Comparison of ENCODE assay signal across 16 cellular contexts in the genomic region with DNA sequence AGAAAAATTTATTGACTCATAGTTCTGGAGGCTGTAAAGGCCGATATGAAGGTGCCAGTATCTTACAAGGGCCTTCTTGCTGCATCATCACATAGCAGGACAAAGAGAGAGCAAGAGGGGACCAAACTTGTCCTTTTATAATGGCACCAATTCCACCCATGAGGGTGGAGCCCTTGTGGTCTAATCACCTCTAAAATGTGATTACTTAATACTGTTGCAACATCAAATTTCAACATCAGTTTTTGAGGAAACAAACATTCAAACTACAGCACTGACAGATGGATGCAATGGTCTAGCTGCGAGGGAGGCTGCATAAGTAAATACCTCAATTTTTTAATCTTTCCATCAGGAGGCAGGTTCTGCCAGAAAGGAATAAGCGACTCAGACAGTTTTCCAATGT.
DNase-seq lines count a peak whose midpoint lies in the region; ATAC-seq, FAIRE-seq and TF ChIP-seq lines count a peak whose summit lies in the region.
"Had no signal": no experiment of that assay in that cellular context is flagged by ENCODE, and none has a peak within 500 bp of the region (broad histone marks: within the 10 kb centered on the region; RNA-seq: fewer than 3 reads in every experiment).

No MANE protein-coding gene starts in this region.

- DNase-seq in Right ventricle myocardium inferior (ENCODE audit: missing footprints) (no peak), cardiac septum (ENCODE audit: low spot score) (no peak), amniotic epithelial cell (ENCODE audit: low read depth) (peak; percentile 89), heart right ventricle (no peak), small intestine (peak; percentile 3), HuH-7 (ENCODE audit: low spot score) (no peak), NK-92 (lab: John Stamatoyannopoulos, UW; ENCODE audit: unreplicated experiment) (no peak)
- DNase-seq: ACHN; CD8-positive, alpha-beta T cell; endodermal cell; immature natural killer cell; NCI-H1436 treated with DMSO at 0.1 percent for 48 hours; NCI-H510A treated with DMSO at 0.1 percent for 48 hours; SW 1271 had no signal

- intact Hi-C loops in Right ventricle myocardium inferior (cut with DNase I) (loop anchor here (5.0 to 10.0 kb wide), 4 partner anchors 76 to 569 kb away; a partner anchor contains a TSS), cardiac septum (cut with DNase I) (loop anchor here (5.0 kb wide), 1 partner anchor 81 kb away; no protein-coding TSS in a partner anchor), heart right ventricle (cut with DNase I) (loop anchor here in 4 of 10 donors (5.0 to 10.0 kb wide), 3 partner anchors 76 to 449 kb away; a partner anchor contains a TSS)

- H3K27ac ChIP-seq in heart right ventricle (peak overlapping the region in 2 of 10 donors; percentile 17 to 28), small intestine (ENCODE audit: low read depth in 1 of 2, low read length in 1 of 2) (no peak overlapping the region)
- H3K27ac ChIP-seq: VCaP had no signal

- H3K36me3 ChIP-seq in heart right ventricle (no peaks in the 10 kb centered on the region), small intestine (ENCODE audit: control insufficient read depth in 2 of 2, insufficient read depth in 2 of 2, low read length in 2 of 2) (no peaks in the 10 kb centered on the region)

- ATAC-seq in Right ventricle myocardium inferior (peak; percentile 83), heart right ventricle (peak in 5 of 8 donors; percentile 17 to 83 (median 52)), GM18858 (IDR thresholded peaks at IDR 0.05; ENCODE audit: unreplicated experiment) (no peak)
- ATAC-seq: CD8-positive, alpha-beta T cell had no signal

- H3K9me3 ChIP-seq in heart right ventricle (peaks cover 0 to 11% (median 0%) of the 10 kb centered on the region in 11 donors), small intestine (ENCODE audit: control insufficient read depth, low read depth) (no peaks in the 10 kb centered on the region)

- no peak for FAIRE-seq in small intestine (lab: Jason Lieb, UNC)

- no peaks in the 10 kb centered on the region for H3K27me3 ChIP-seq in heart right ventricle
- H3K27me3 ChIP-seq in small intestine (ENCODE audit: control insufficient read depth in 2 of 2, insufficient read depth in 2 of 2, low read length in 2 of 2) = no peaks in the 10 kb centered on the region

- TF ChIP-seq CTCF in heart right ventricle (IDR thresholded peaks at IDR 0.05) = no peak

- WGBS in heart right ventricle, 2 donors = 68 to 81% methylated on average over 3 of the region's 3 CpGs
- 22 to 57% (median 31%) methylated on average over 3 of the region's 3 CpGs for WGBS in small intestine, 3 donors

- H3K4me3 ChIP-seq in heart right ventricle (no peak overlapping the region), small intestine (ENCODE audit: low read depth in 1 of 2, low read length in 2 of 2) (no peak overlapping the region)

- peaks cover 0 to 21% (median 5%) of the 10 kb centered on the region in 9 donors for H3K4me1 ChIP-seq in heart right ventricle
- no peaks in the 10 kb centered on the region for H3K4me1 ChIP-seq in small intestine (ENCODE audit: control insufficient read depth in 2 of 2, insufficient read depth in 1 of 2, low read depth in 1 of 2, low read length in 1 of 2)

Comparison
In these comparisons a context has a peak if more than half of its experiments do, and no peak if none do; other contexts are left out.
1. DNase-seq: peak in amniotic epithelial cell (single experiment) and small intestine (single experiment); none in Right ventricle myocardium inferior (single experiment), cardiac septum (single experiment), heart right ventricle (0 of 2), HuH-7 (single experiment) and NK-92 (single experiment).